ENCODE assay signal across 11 cellular contexts in the genomic region with DNA sequence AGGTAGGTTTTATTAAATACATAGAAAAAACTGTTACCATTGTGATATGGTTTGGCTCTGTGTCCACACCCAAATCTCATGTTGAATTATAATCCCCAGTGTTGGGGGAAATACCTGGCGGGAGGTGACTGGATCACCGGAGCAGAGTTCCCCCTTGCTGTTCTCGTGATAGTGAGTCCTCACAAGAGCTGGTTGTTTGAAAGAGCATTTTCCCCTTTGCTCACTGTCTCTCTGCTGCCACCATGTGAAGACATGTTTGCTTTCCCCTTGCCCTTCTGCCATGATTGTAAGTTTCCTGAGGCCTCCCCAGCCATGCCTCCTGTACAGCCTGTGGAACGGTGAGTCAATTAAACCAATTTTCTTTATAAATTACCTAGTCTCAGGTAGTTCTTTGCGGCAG.
A peak's percentile ranks its signal among the peaks of the same experiment; 100 is the strongest.
DNase-seq lines count a peak whose midpoint lies in the region; ATAC-seq and TF ChIP-seq lines count a peak whose summit lies in the region.
"Had no signal": no experiment of that assay in that cellular context is flagged by ENCODE, and none has a peak within 500 bp of the region (broad histone marks: within the 10 kb centered on the region; RNA-seq: fewer than 3 reads in every experiment).

No MANE protein-coding gene starts in this region.

- peak; percentile 67 for ATAC-seq in GM18870 (IDR thresholded peaks at IDR 0.05; ENCODE audit: unreplicated experiment)
- no peak for ATAC-seq in GM19455 (IDR thresholded peaks at IDR 0.05; ENCODE audit: unreplicated experiment)
- ATAC-seq: activated CD8-positive, alpha-beta memory T cell treated with anti-CD3 and anti-CD28 coated beads, Interleukin-2, amount 10 ng/mL, durations not matched to agents 7 days and 5 days; effector memory CD8-positive, alpha-beta T cell had no signal

- POLR2A ChIA-PET in BJ (lab: Charles Lee), result no interaction called here

- no peaks in the 10 kb centered on the region for H3K36me3 ChIP-seq in BJ (ENCODE audit: control insufficient read depth, insufficient read depth, low read length)
- no peaks in the 10 kb centered on the region for H3K36me3 ChIP-seq in esophagus muscularis mucosa
- no peaks in the 10 kb centered on the region for H3K36me3 ChIP-seq in tibial nerve

- CTCF ChIA-PET in BJ (lab: Yijun Ruan, JAX), result no interaction called here

- no peaks in the 10 kb centered on the region for H3K27me3 ChIP-seq in BJ (ENCODE audit: control insufficient read depth, insufficient read depth, low read length)
- no peaks in the 10 kb centered on the region for H3K27me3 ChIP-seq in esophagus muscularis mucosa
- H3K27me3 ChIP-seq in tibial nerve, result no peaks in the 10 kb centered on the region

- TF ChIP-seq POLR2A in esophagus muscularis mucosa (IDR thresholded peaks at IDR 0.05; ENCODE audit: low read depth) (no peak), tibial nerve (IDR thresholded peaks at IDR 0.05) (no peak)

- H3K4me1 ChIP-seq in esophagus muscularis mucosa (no peaks in the 10 kb centered on the region), tibial nerve (no peaks in the 10 kb centered on the region)

- H3K9me3 ChIP-seq in esophagus muscularis mucosa (no peaks in the 10 kb centered on the region), tibial nerve (no peaks in the 10 kb centered on the region)

- H3K4me3 ChIP-seq in BJ (ENCODE audit: low read depth, low read length), result no peak overlapping the region
- H3K4me3 ChIP-seq in epithelial cell of esophagus (ENCODE audit: low read length), result no peak overlapping the region
- no peak overlapping the region for H3K4me3 ChIP-seq in esophagus muscularis mucosa
- H3K4me3 ChIP-seq in tibial nerve, result no peak overlapping the region

- DNase-seq in BJ (ENCODE audit: low read depth), result no peak
- DNase-seq in NCI-H748 (lab: John Stamatoyannopoulos, UW; ENCODE audit: unreplicated experiment), result peak; percentile 34
- DNase-seq in epithelial cell of esophagus (ENCODE audit: low read depth), result peak; percentile 54
- DNase-seq in esophagus muscularis mucosa (ENCODE audit: extremely low spot score), result no peak
- DNase-seq in mucosa of gallbladder (ENCODE audit: low spot score), result no peak
- no peak for DNase-seq in tibial nerve (ENCODE audit: low spot score in 2 of 2)
- DNase-seq: activated CD8-positive, alpha-beta memory T cell treated with anti-CD3 and anti-CD28 coated beads, Interleukin-2, amount 10 ng/mL, durations not matched to agents 7 days and 5 days; effector memory CD8-positive, alpha-beta T cell; NCI-H2227 treated with DMSO at 0.1 percent for 48 hours had no signal

- 0 out of 2 replicates have a peak, but pooled peaks have one; percentile 8 for TF ChIP-seq CTCF in BJ (IDR thresholded peaks at IDR 0.05; ENCODE audit: insufficient read depth, low read depth, low read length)
- TF ChIP-seq CTCF in epithelial cell of esophagus (IDR thresholded peaks at IDR 0.05; ENCODE audit: insufficient read depth, low read depth, low read length, missing control alignments), result peak; percentile 52
- TF ChIP-seq CTCF in esophagus muscularis mucosa (IDR thresholded peaks at IDR 0.05), result no peak
- no peak for TF ChIP-seq CTCF in tibial nerve (IDR thresholded peaks at IDR 0.05)

- no peak overlapping the region for H3K27ac ChIP-seq in esophagus muscularis mucosa (replicated peaks in 1 of 4)
- no peak overlapping the region for H3K27ac ChIP-seq in tibial nerve

- TF ChIP-seq EP300 in esophagus muscularis mucosa (IDR thresholded peaks at IDR 0.05), result no peak
- no peak for TF ChIP-seq EP300 in tibial nerve (IDR thresholded peaks at IDR 0.05)

- intact Hi-C loops in esophagus muscularis mucosa (cut with DNase I), result no loop called here

- 83% methylated on average over 5 of the region's 5 CpGs for WGBS in esophagus muscularis mucosa
- WGBS in tibial nerve, 2 donors, result 77 to 80% methylated on average over 5 of the region's 5 CpGs

Comparison
In these comparisons a context has a peak if more than half of its experiments do, and no peak if none do; other contexts are left out.
1. DNase-seq: peak in NCI-H748 (single experiment) and epithelial cell of esophagus (single experiment); none in BJ (single experiment), esophagus muscularis mucosa (single experiment), mucosa of gallbladder (single experiment) and tibial nerve (0 of 2).
2. CTCF ChIP-seq: peak in BJ (single experiment) and epithelial cell of esophagus (single experiment); none in esophagus muscularis mucosa (0 of 3) and tibial nerve (0 of 5).